In the genomic region with DNA sequence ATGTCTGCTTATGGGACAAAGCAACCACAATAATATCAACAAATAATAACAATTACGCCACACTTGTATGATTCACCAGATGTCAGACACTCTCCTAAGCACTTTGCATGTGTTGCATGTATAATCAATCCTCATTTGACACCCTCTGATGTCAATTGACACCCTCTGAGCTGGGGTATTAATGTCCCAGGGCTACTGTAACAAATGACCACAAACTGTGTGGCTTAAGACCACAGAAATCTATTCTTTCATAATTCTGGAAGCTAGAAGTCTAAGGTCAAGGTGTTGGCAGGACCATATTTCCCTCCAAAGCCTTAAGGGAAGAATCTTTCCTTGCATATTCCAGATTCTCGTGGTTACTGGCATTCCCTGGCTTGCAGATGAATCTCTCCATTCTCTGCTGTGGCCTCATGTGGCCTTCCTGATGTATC, we compare ENCODE assay signal across 21 cellular contexts.
DNase-seq lines count a peak whose midpoint lies in the region; ATAC-seq, FAIRE-seq and TF ChIP-seq lines count a peak whose summit lies in the region.
"Had no signal": no experiment of that assay in that cellular context is flagged by ENCODE, and none has a peak within 500 bp of the region (broad histone marks: within the 10 kb centered on the region; RNA-seq: fewer than 3 reads in every experiment).

No MANE protein-coding gene starts in this region.

- no peaks in the 10 kb centered on the region for H3K36me3 ChIP-seq in breast epithelium
- H3K36me3 ChIP-seq: lower lobe of right lung, prostate gland had no signal

- CTCF ChIA-PET in MCF 10A (lab: Yijun Ruan, JAX) = interaction anchor here (1.3 kb wide), 1 partner anchor 18 kb away, joined by 3 read pairs; no protein-coding TSS in a partner anchor

- H3K27ac ChIP-seq in breast epithelium = no peak overlapping the region
- H3K27ac ChIP-seq: lower lobe of right lung, prostate gland had no signal

- H3K27ac Mint-ChIP-seq in MCF 10A (ENCODE audit: low read depth, unreplicated experiment) = no peak overlapping the region
- H3K27ac Mint-ChIP-seq: activated naive CD8-positive, alpha-beta T cell treated with anti-CD3 and anti-CD28 coated beads, Interleukin-2, amount 50 U/mL, for 24 hours; endodermal cell; nephron; T-helper 17 cell had no signal

- no peaks in the 10 kb centered on the region for H3K9me3 ChIP-seq in breast epithelium
- H3K9me3 ChIP-seq: lower lobe of right lung, prostate gland had no signal

- POLR2A ChIA-PET in MCF 10A (lab: Yijun Ruan, JAX) = interaction anchor here (0.6 to 0.8 kb wide), 3 partner anchors 8 to 310 kb away, joined by 3 to 5 read pairs (median 3); no protein-coding TSS in a partner anchor

- intact Hi-C loops in MCF 10A (cut with micrococcal nuclease) (no loop called here), breast epithelium (cut with DNase I; ENCODE audit: low total_unique reads) (no loop called here)

- H3K9me3 Mint-ChIP-seq in MCF 10A (ENCODE audit: unreplicated experiment) = no peaks in the 10 kb centered on the region
- H3K9me3 Mint-ChIP-seq: activated naive CD8-positive, alpha-beta T cell treated with anti-CD3 and anti-CD28 coated beads, Interleukin-2, amount 50 U/mL, for 24 hours; endodermal cell; nephron had no signal

- no peak for ATAC-seq in HG03354 (IDR thresholded peaks at IDR 0.05; ENCODE audit: poor library complexity, severe bottlenecking, unreplicated experiment)
- ATAC-seq: activated naive CD8-positive, alpha-beta T cell treated with anti-CD3 and anti-CD28 coated beads, Interleukin-2, amount 50 U/mL, for 24 hours; HepG2; lower lobe of right lung; T-helper 17 cell had no signal

- H3K36me3 Mint-ChIP-seq in MCF 10A (ENCODE audit: insufficient read depth, unreplicated experiment) = no peaks in the 10 kb centered on the region

- peaks cover 0 to 4% of the 10 kb centered on the region in 2 donors for H3K4me1 ChIP-seq in breast epithelium
- H3K4me1 ChIP-seq: lower lobe of right lung, prostate gland had no signal

- no peak for FAIRE-seq in frontal cortex (lab: Jason Lieb, UNC)
- FAIRE-seq: HepG2 had no signal

- H3K4me3 ChIP-seq in breast epithelium = no peak overlapping the region
- H3K4me3 ChIP-seq: lower lobe of right lung, prostate gland had no signal

- TF ChIP-seq CTCF in MCF 10A (IDR thresholded peaks at IDR 0.05; ENCODE audit: unreplicated experiment) = no peak
- TF ChIP-seq CTCF in breast epithelium (IDR thresholded peaks at IDR 0.05) = no peak

- H3K27me3 Mint-ChIP-seq in MCF 10A (ENCODE audit: insufficient read depth, unreplicated experiment) = no peaks in the 10 kb centered on the region

- no peak for TF ChIP-seq POLR2A in breast epithelium (IDR thresholded peaks at IDR 0.05)

- DNase-seq in MCF 10A (ENCODE audit: unreplicated experiment) (peak; percentile 22), breast epithelium (ENCODE audit: low spot score in 2 of 2) (no peak), astrocyte of the hippocampus (ENCODE audit: low read depth, low spot score) (peak; percentile 72), foreskin melanocyte (peak; percentile 32), cortex of kidney (lab: John Stamatoyannopoulos, UW) (no peak), frontal cortex (ENCODE audit: low spot score in 2 of 2) (no peak), ureter (ENCODE audit: low spot score) (no peak)
- DNase-seq: 8988T; activated naive CD8-positive, alpha-beta T cell treated with anti-CD3 and anti-CD28 coated beads, Interleukin-2, amount 50 U/mL, for 24 hours; DMS53; endodermal cell; lower lobe of right lung; MM.1S; NCI-H1930; NCI-H510A; SHP77 treated with DMSO at 0.1 percent for 48 hours; T-helper 17 cell had no signal

- no peaks in the 10 kb centered on the region for H3K27me3 ChIP-seq in breast epithelium

- no peaks in the 10 kb centered on the region for H3K4me1 Mint-ChIP-seq in MCF 10A (ENCODE audit: insufficient read depth, unreplicated experiment)
- H3K4me1 Mint-ChIP-seq: activated naive CD8-positive, alpha-beta T cell treated with anti-CD3 and anti-CD28 coated beads, Interleukin-2, amount 50 U/mL, for 24 hours; nephron; T-helper 17 cell had no signal

- no TSS peak for BruUV-seq in MCF 10A (replicated peaks; lab: Mats Ljungman, UMichigan)

- H3K4me3 Mint-ChIP-seq in MCF 10A (ENCODE audit: unreplicated experiment) = no peak overlapping the region
- H3K4me3 Mint-ChIP-seq: activated naive CD8-positive, alpha-beta T cell treated with anti-CD3 and anti-CD28 coated beads, Interleukin-2, amount 50 U/mL, for 24 hours; endodermal cell; nephron; T-helper 17 cell had no signal

Comparison
In these comparisons a context has a peak if more than half of its experiments do, and no peak if none do; other contexts are left out.
1. DNase-seq: peak in MCF 10A (single experiment), astrocyte of the hippocampus (single experiment) and foreskin melanocyte (single experiment); none in breast epithelium (0 of 2), cortex of kidney (single experiment), frontal cortex (0 of 2) and ureter (single experiment).